Comparison of ENCODE assay signal across 1 cellular context in genomic region chr2:20538308-20539132, GRCh38.
TF ChIP-seq lines count a peak whose summit lies in the region.

No MANE protein-coding gene starts in this region.

TF ChIP-seq in HepG2, 621 proteins besides CTCF, POLR2A, EP300 and RAD21 (continued from another document and continues in another):
- peak; percentile 53 to 65; a peak in 2 of 4 replicates for TF ChIP-seq HMGXB4 (CRISPR knock-in tag; IDR thresholded peaks at IDR 0.05; ENCODE audit: borderline replicate concordance in 1 of 2, low read depth in 1 of 2)
- no peak for TF ChIP-seq HOXA9 (CRISPR knock-in tag; IDR thresholded peaks at IDR 0.05; ENCODE audit: borderline replicate concordance)
- TF ChIP-seq ERF (CRISPR knock-in tag; IDR thresholded peaks at IDR 0.05), result no peak; the same call in 1 of the 2 replicates
- TF ChIP-seq ZNF207 (IDR thresholded peaks at IDR 0.05; ENCODE audit: borderline replicate concordance), result no peak
- TF ChIP-seq STAG1 (CRISPR knock-in tag; IDR thresholded peaks at IDR 0.05), result peak; percentile 31; the same call in 1 of the 2 replicates
- TF ChIP-seq ZFP1 (CRISPR knock-in tag; IDR thresholded peaks at IDR 0.05), result 0 out of 2 replicates have a peak, but pooled peaks have one; percentile 15
- TF ChIP-seq CSRNP1 (CRISPR knock-in tag; IDR thresholded peaks at IDR 0.05), result 0 out of 2 replicates have a peak, but pooled peaks have one; percentile 54
- TF ChIP-seq TBX3 (IDR thresholded peaks at IDR 0.05; ENCODE audit: borderline replicate concordance), result no peak
- TF ChIP-seq GLI4 (CRISPR knock-in tag; IDR thresholded peaks at IDR 0.05; ENCODE audit: borderline replicate concordance), result peak; percentile 21; the same call in 1 of the 2 replicates
- TF ChIP-seq ZNF484 (CRISPR knock-in tag; IDR thresholded peaks at IDR 0.05; ENCODE audit: borderline replicate concordance, low read depth), result no peak
- no peak for TF ChIP-seq CEBPB (IDR thresholded peaks at IDR 0.05; ENCODE audit: borderline replicate concordance, low read depth, low read length)
- TF ChIP-seq ZNF740 (CRISPR knock-in tag; IDR thresholded peaks at IDR 0.05), result peak; percentile 91
- no peak; the same call in 1 of the 2 replicates for TF ChIP-seq MXD4 (CRISPR knock-in tag; IDR thresholded peaks at IDR 0.05)
- TF ChIP-seq SPEN (CRISPR knock-in tag; IDR thresholded peaks at IDR 0.05; ENCODE audit: low read depth), result peak; percentile 49; the same call in 1 of the 2 replicates
- peak; percentile 90 for TF ChIP-seq ARID5B (CRISPR knock-in tag; IDR thresholded peaks at IDR 0.05)
- 0 out of 2 replicates have a peak, but pooled peaks have one; percentile 29 for TF ChIP-seq ZBTB4 (CRISPR knock-in tag; IDR thresholded peaks at IDR 0.05; ENCODE audit: borderline replicate concordance)
- no peak for TF ChIP-seq ARID3A (IDR thresholded peaks at IDR 0.05; ENCODE audit: low read depth, low read length)
- TF ChIP-seq ZNF607 (CRISPR knock-in tag; IDR thresholded peaks at IDR 0.05; ENCODE audit: borderline replicate concordance), result no peak
- peak in 1 of 2 experiments; percentile 50; a peak in 1 of 4 replicates for TF ChIP-seq REST (IDR thresholded peaks at IDR 0.05; ENCODE audit: borderline replicate concordance in 1 of 2, low read depth in 1 of 2, low read length in 2 of 2)
- peak; percentile 82; the same call in 1 of the 2 replicates for TF ChIP-seq KDM3A (CRISPR knock-in tag; IDR thresholded peaks at IDR 0.05; ENCODE audit: low read depth)
- TF ChIP-seq ZNF224 (CRISPR knock-in tag; IDR thresholded peaks at IDR 0.05), result no peak
- TF ChIP-seq GPBP1L1 (CRISPR knock-in tag; IDR thresholded peaks at IDR 0.05), result no peak
- no peak; the same call in 1 of the 2 replicates for TF ChIP-seq ZNF441 (CRISPR knock-in tag; IDR thresholded peaks at IDR 0.05; ENCODE audit: borderline replicate concordance)
- TF ChIP-seq GATA4 (IDR thresholded peaks at IDR 0.05; ENCODE audit: borderline replicate concordance, low read depth), result no peak
- TF ChIP-seq GMEB2 (CRISPR knock-in tag; IDR thresholded peaks at IDR 0.05; ENCODE audit: low read depth), result no peak
- TF ChIP-seq YEATS2 (CRISPR knock-in tag; IDR thresholded peaks at IDR 0.05; ENCODE audit: borderline replicate concordance), result peak; percentile 57
- TF ChIP-seq ZNF33A (CRISPR knock-in tag; IDR thresholded peaks at IDR 0.05; ENCODE audit: borderline replicate concordance), result no peak
- TF ChIP-seq NR2F6 (IDR thresholded peaks at IDR 0.05), result peak; percentile 83
- TF ChIP-seq NR2F6 (CRISPR knock-in tag; IDR thresholded peaks at IDR 0.05), result peak; percentile 83; the same call in 1 of the 2 replicates
- TF ChIP-seq MED13 (CRISPR knock-in tag; IDR thresholded peaks at IDR 0.05), result 0 out of 2 replicates have a peak, but pooled peaks have one; percentile 24
- no peak for TF ChIP-seq MBNL3 (CRISPR knock-in tag; conservative IDR thresholded peaks at IDR 0.05)
- TF ChIP-seq MIER3 (CRISPR knock-in tag; IDR thresholded peaks at IDR 0.05; ENCODE audit: borderline replicate concordance), result peak; percentile 33; the same call in 1 of the 2 replicates
- TF ChIP-seq SMAD3 (CRISPR knock-in tag; IDR thresholded peaks at IDR 0.05), result peak; percentile 74; the same call in 1 of the 2 replicates
- no peak for TF ChIP-seq HOXA7 (CRISPR knock-in tag; IDR thresholded peaks at IDR 0.05)
- peak; percentile 56; the same call in 1 of the 2 replicates for TF ChIP-seq KDM4B (CRISPR knock-in tag; IDR thresholded peaks at IDR 0.05)
- no peak; the same call in 1 of the 2 replicates for TF ChIP-seq TOPORS (CRISPR knock-in tag; IDR thresholded peaks at IDR 0.05)
